In the genomic region with DNA sequence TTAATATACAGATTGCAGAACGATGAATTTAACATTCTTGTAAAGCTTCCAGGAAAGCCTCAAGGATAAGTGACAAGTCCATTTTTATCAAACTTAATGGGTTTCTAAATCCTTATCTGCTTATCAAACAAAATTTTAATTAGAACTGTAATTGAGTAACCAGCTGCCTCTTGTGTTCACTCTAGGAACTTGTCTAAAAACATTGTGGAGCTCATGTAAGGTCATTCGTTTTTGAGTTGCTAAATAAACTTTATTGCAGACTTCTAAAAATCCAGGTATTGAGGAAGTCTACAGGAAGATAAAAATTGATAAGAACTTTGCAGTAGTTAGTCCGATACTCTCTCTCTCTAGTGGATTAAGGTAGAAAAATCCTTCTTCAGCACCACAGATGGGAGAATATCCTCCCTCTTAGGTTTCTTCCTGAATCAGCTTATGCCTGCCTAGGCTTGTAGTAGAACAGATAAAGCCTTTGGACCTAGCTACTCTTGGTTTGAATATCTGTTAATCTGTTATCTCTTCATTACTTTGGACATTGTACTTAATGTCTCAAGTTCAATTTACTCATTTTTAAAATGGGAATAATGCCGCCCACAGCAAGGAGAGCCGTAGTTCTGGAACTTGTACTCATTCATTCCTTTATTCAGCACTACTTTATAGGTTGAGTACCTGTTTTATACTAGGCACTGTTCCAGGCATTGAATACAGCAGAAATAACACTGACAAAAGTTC, we compare ENCODE assay signal across 23 cellular contexts. TPM values are rescaled to one million over a fixed set of nuclear protein-coding genes. Genes with fewer than 3 reads are reported as not detected.
DNase-seq lines count a peak whose midpoint lies in the region; ATAC-seq, FAIRE-seq and TF ChIP-seq lines count a peak whose summit lies in the region.
"Had no signal": no experiment of that assay in that cellular context is flagged by ENCODE, and none has a peak within 500 bp of the region (broad histone marks: within the 10 kb centered on the region; RNA-seq: fewer than 3 reads in every experiment).

No MANE protein-coding gene starts in this region.

- no peak overlapping the region for H3K27ac Mint-ChIP-seq in HFFc6
- H3K27ac Mint-ChIP-seq: IgD-negative memory B cell had no signal

- CTCF ChIA-PET in A549 (lab: Yijun Ruan, JAX) = interaction anchor here (0.6 to 1.8 kb wide), 2 partner anchors 481 to 519 kb away, joined by 3 to 6 read pairs; no protein-coding TSS in a partner anchor

- no peaks in the 10 kb centered on the region for H3K79me2 ChIP-seq in osteoblast (ENCODE audit: insufficient read depth, low read length)

- peaks cover 4% of the 10 kb centered on the region for H3K36me3 Mint-ChIP-seq in HFFc6 (ENCODE audit: low read depth)

- no peak for TF ChIP-seq RAD21 in A549 (conservative IDR thresholded peaks at IDR 0.05 in 1 of 2, IDR thresholded peaks at IDR 0.05 in 1 of 2)

- H3K36me3 ChIP-seq in bronchial epithelial cell (ENCODE audit: control insufficient read depth, insufficient read depth, low read length) = no peaks in the 10 kb centered on the region
- H3K36me3 ChIP-seq in osteoblast (ENCODE audit: insufficient read depth, low read length) = peaks cover 7% of the 10 kb centered on the region

- H3K4me3 Mint-ChIP-seq in HFFc6 = no peak overlapping the region
- H3K4me3 Mint-ChIP-seq: IgD-negative memory B cell had no signal

- POLR2A ChIA-PET in A549 (lab: Yijun Ruan, JAX) = no interaction called here

- no peaks in the 10 kb centered on the region for H3K4me1 Mint-ChIP-seq in HFFc6 (ENCODE audit: low read depth)

- H3K9me3 Mint-ChIP-seq in HFFc6 = peaks cover 3% of the 10 kb centered on the region; the same call in 1 of the 2 replicates

- H2AFZ ChIP-seq in osteoblast (ENCODE audit: low read length) = no peak overlapping the region
- H2AFZ ChIP-seq: PC-9 had no signal

- DNase-seq in A549 (ENCODE audit: low read depth in 1 of 2, low spot score in 1 of 2) = no peak
- peak; percentile 1 for DNase-seq in DMS 273 treated with DMSO at 0.1 percent for 48 hours (lab: John Stamatoyannopoulos, UW)
- peak; percentile 24 for DNase-seq in bronchial epithelial cell (ENCODE audit: low read depth)
- DNase-seq in left lobe of liver (ENCODE audit: low spot score) = no peak
- no peak for DNase-seq in HFFc6
- DNase-seq in osteoblast (ENCODE audit: insufficient read length, low spot score, missing footprints) = no peak
- DNase-seq: BE2C, DMS153, GDM1, NCI-H1048, NCI-H1417 treated with DMSO at 0.1 percent for 48 hours, NCI-H187, NCI-H446, NCI-H69, PC-9, RPMI8226, SHP77, SW 1271 had no signal

- no peaks in the 10 kb centered on the region for H4K20me1 ChIP-seq in osteoblast (ENCODE audit: insufficient read depth, low read length)

- H3K4me3 ChIP-seq in A549 = no peak overlapping the region
- H3K4me3 ChIP-seq in bronchial epithelial cell (ENCODE audit: low read depth, low read length) = no peak overlapping the region
- H3K4me3 ChIP-seq in osteoblast (ENCODE audit: insufficient read depth, low read length) = no peak overlapping the region
- H3K4me3 ChIP-seq: PC-9 had no signal

- ATAC-seq in A549 = no peak
- ATAC-seq in left lobe of liver = peak; percentile 92
- ATAC-seq in SK-N-SH treated with all-trans-retinoic acid at 6 μM for 48 hours = no peak

- H3K27ac ChIP-seq in A549 = no peak overlapping the region
- H3K27ac ChIP-seq in osteoblast (ENCODE audit: low read depth, low read length) = no peak overlapping the region
- H3K27ac ChIP-seq: PC-9 had no signal

- no peaks in the 10 kb centered on the region for H3K27me3 Mint-ChIP-seq in HFFc6 (ENCODE audit: insufficient read depth)
- H3K27me3 Mint-ChIP-seq: IgD-negative memory B cell had no signal

- H3K4me1 ChIP-seq in A549 = 0 out of 3 replicates have a peak, but pooled peaks cover 4% of the 10 kb centered on the region
- H3K4me1 ChIP-seq in osteoblast (ENCODE audit: insufficient read depth, low read length) = no peaks in the 10 kb centered on the region
- H3K4me1 ChIP-seq: BE2C had no signal

- no peaks in the 10 kb centered on the region for H3K27me3 ChIP-seq in bronchial epithelial cell (ENCODE audit: control insufficient read depth, insufficient read depth, low read length)
- no peaks in the 10 kb centered on the region for H3K27me3 ChIP-seq in osteoblast (ENCODE audit: insufficient read depth, low read length)
- H3K27me3 ChIP-seq: BE2C had no signal

- TF ChIP-seq CTCF in A549 (IDR thresholded peaks at IDR 0.05) (no peak), bronchial epithelial cell (IDR thresholded peaks at IDR 0.05; ENCODE audit: insufficient read depth, low read length, severe bottlenecking) (no peak), HFFc6 (IDR thresholded peaks at IDR 0.05) (no peak), osteoblast (IDR thresholded peaks at IDR 0.05; ENCODE audit: extremely low read depth, low read depth, low read length) (no peak)

- 85% methylated on average over 5 of the region's 5 CpGs for WGBS in A549 (ENCODE audit: missing lambda C conversion rate)

- FAIRE-seq in A549 (lab: Jason Lieb, UNC) (peak; percentile 56), bronchial epithelial cell (lab: Jason Lieb, UNC) (no peak)
- FAIRE-seq: A204.1, GM19239, H1 had no signal

- TF ChIP-seq EP300 in A549 (IDR thresholded peaks at IDR 0.05) = no peak

- no peaks in the 10 kb centered on the region for H3K9me3 ChIP-seq in A549
- no peaks in the 10 kb centered on the region for H3K9me3 ChIP-seq in osteoblast (ENCODE audit: low read depth, low read length)
- H3K9me3 ChIP-seq: BE2C had no signal

- H3K4me2 ChIP-seq in A549 = no peak overlapping the region
- no peak overlapping the region for H3K4me2 ChIP-seq in osteoblast (ENCODE audit: insufficient read depth, low read length)
- H3K4me2 ChIP-seq: PC-9 had no signal

- TF ChIP-seq POLR2A in A549 (IDR thresholded peaks at IDR 0.05; ENCODE audit: low read length) = no peak

TF ChIP-seq in A549, 52 proteins besides CTCF, POLR2A, EP300 and RAD21 (continues in another document):
- no peak for TF ChIP-seq HOXB13 (CRISPR knock-in tag; IDR thresholded peaks at IDR 0.05; ENCODE audit: low read depth)
- TF ChIP-seq, protein P1, sequence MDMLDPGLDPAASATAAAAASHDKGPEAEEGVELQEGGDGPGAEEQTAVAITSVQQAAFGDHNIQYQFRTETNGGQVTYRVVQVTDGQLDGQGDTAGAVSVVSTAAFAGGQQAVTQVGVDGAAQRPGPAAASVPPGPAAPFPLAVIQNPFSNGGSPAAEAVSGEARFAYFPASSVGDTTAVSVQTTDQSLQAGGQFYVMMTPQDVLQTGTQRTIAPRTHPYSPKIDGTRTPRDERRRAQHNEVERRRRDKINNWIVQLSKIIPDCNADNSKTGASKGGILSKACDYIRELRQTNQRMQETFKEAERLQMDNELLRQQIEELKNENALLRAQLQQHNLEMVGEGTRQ (IDR thresholded peaks at IDR 0.05) = no peak
- no peak for TF ChIP-seq KDM1A (IDR thresholded peaks at IDR 0.05; ENCODE audit: low read depth)
- no peak for TF ChIP-seq EHMT2 (IDR thresholded peaks at IDR 0.05; ENCODE audit: low read depth)
- TF ChIP-seq JUN (IDR thresholded peaks at IDR 0.05) = no peak
- TF ChIP-seq HOXA7 (CRISPR knock-in tag; IDR thresholded peaks at IDR 0.05) = no peak
- TF ChIP-seq, protein P2, sequence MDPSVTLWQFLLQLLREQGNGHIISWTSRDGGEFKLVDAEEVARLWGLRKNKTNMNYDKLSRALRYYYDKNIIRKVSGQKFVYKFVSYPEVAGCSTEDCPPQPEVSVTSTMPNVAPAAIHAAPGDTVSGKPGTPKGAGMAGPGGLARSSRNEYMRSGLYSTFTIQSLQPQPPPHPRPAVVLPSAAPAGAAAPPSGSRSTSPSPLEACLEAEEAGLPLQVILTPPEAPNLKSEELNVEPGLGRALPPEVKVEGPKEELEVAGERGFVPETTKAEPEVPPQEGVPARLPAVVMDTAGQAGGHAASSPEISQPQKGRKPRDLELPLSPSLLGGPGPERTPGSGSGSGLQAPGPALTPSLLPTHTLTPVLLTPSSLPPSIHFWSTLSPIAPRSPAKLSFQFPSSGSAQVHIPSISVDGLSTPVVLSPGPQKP (IDR thresholded peaks at IDR 0.05; ENCODE audit: low read depth, low read length) = no peak

TF ChIP-seq in SK-N-SH treated with all-trans-retinoic acid at 6 μM for 48 hours, 23 proteins besides CTCF, POLR2A, EP300 and RAD21 (continues in another document):
- TF ChIP-seq GLIS3 (CRISPR knock-in tag; IDR thresholded peaks at IDR 0.05) (no peak), BACH2 (CRISPR knock-in tag; IDR thresholded peaks at IDR 0.05; ENCODE audit: borderline replicate concordance) (no peak), RARB (CRISPR knock-in tag; IDR thresholded peaks at IDR 0.05) (no peak), ARNTL (CRISPR knock-in tag; IDR thresholded peaks at IDR 0.05; ENCODE audit: borderline replicate concordance, low read depth) (no peak), TOX (CRISPR knock-in tag; IDR thresholded peaks at IDR 0.05; ENCODE audit: borderline replicate concordance) (no peak), ESRRG (CRISPR knock-in tag; IDR thresholded peaks at IDR 0.05) (no peak), ISL1 (CRISPR knock-in tag; IDR thresholded peaks at IDR 0.05) (no peak)
- TF ChIP-seq, protein P3, sequence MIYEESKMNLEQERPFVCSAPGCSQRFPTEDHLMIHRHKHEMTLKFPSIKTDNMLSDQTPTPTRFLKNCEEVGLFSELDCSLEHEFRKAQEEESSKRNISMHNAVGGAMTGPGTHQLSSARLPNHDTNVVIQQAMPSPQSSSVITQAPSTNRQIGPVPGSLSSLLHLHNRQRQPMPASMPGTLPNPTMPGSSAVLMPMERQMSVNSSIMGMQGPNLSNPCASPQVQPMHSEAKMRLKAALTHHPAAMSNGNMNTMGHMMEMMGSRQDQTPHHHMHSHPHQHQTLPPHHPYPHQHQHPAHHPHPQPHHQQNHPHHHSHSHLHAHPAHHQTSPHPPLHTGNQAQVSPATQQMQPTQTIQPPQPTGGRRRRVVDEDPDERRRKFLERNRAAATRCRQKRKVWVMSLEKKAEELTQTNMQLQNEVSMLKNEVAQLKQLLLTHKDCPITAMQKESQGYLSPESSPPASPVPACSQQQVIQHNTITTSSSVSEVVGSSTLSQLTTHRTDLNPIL (CRISPR knock-in tag; IDR thresholded peaks at IDR 0.05; ENCODE audit: low read depth) = no peak

RNA-seq across cellular contexts. Expression of a gene that starts 60.0 kb away (rescaled TPM):
- polyA plus RNA-seq in A549 (2011; rRNA removed) = 44.3 and 61.3 TPM in 2 replicates
- 35.0 and 39.0 TPM in 2 replicates for polyA plus RNA-seq in A549 (2012; cell fraction: cytosol; rRNA removed)
- polyA plus RNA-seq in A549 (2012; cell fraction: nucleus; rRNA removed) = 12.8 and 19.0 TPM in 2 replicates
- polyA plus RNA-seq in A549 (2017; fragmentation: RNase III; extraction: RNeasy Plus Mini Kit Qiagen cat#74134 plus additional on column Dnase treatment) = 87.0 to 99.4 TPM (median 91.1 TPM) in 3 replicates
- polyA minus RNA-seq in A549 (2011; rRNA and poly(A)+ RNA removed) = 25.1 and 40.2 TPM in 2 replicates
- 1.8 and 2.0 TPM in 2 replicates for total RNA-seq in bronchial epithelial cell
- total RNA-seq in left lobe of liver = 23.1 TPM
- total RNA-seq in HFFc6 (2021; fragmentation: NEBNext Ultra II Directional; extraction: Animal tissue kit (Norgen Biotek cat#: 25700)) = 10 to 100 TPM; 22.8 to 45.3 (median 38.6) TPM
- total RNA-seq in osteoblast = 13.8 and 15.2 TPM in 2 replicates

Comparison
In these comparisons a context has a peak if more than half of its experiments do, and no peak if none do; other contexts are left out.
1. DNase-seq: peak in DMS 273 treated with DMSO at 0.1 percent for 48 hours (single experiment) and bronchial epithelial cell (single experiment); none in A549 (0 of 2), left lobe of liver (single experiment), HFFc6 (single experiment) and osteoblast (single experiment).